In the genomic region with DNA sequence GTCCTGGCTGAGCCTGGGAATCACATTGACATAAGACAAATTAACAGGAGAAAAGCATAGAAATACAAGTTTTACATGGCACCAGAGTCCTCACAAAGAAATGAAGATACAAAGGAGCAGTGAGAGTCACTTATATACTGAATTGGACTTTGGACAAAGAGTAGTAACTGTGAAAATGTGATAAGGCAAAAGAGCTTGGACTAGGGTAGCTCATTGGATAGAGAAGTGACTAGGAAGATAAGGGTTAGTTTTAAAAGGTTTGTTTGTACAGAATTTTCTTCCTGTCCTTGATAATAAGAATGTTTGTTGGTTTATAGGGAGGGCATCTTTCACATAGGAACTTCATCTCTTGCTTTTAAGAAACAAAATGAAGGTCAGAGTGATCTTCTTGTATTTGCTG, we compare ENCODE assay signal across 26 cellular contexts.
"Had no signal": no experiment of that assay in that cellular context is flagged by ENCODE, and none has a peak within 500 bp of the region (broad histone marks: within the 10 kb centered on the region; RNA-seq: fewer than 3 reads in every experiment).

No MANE protein-coding gene starts in this region.

- H3K4me3 ChIP-seq: colonic mucosa, esophagus squamous epithelium, heart right ventricle, lower lobe of right lung, ovary, psoas muscle, skin epidermis, thoracic aorta, tibial nerve, upper lobe of left lung had no signal

- H3K27me3 ChIP-seq: colonic mucosa, esophagus squamous epithelium, heart right ventricle, ovary, tibial nerve, upper lobe of left lung had no signal

- H3K4me1 ChIP-seq: colonic mucosa, heart right ventricle, lower lobe of right lung, psoas muscle, tibial nerve had no signal

- H3K36me3 ChIP-seq: colonic mucosa, esophagus squamous epithelium, heart right ventricle, lower lobe of right lung, ovary, thoracic aorta, tibial nerve, upper lobe of left lung had no signal

- ATAC-seq: heart right ventricle; left ventricle myocardium superior; lower lobe of right lung; natural killer cell; psoas muscle; right cardiac atrium; stimulated activated naive B cell treated with anti-CD40 and anti-IgM and Interleukin-4, amounts not matched to agents 10 μg/mL and 1 μg/mL and 100 μg/mL, for 72 hours had no signal

- H3K9me3 ChIP-seq: colonic mucosa, esophagus squamous epithelium, heart right ventricle, lower lobe of right lung, ovary, psoas muscle, thoracic aorta, tibial nerve, upper lobe of left lung had no signal

- H3K27ac ChIP-seq: colonic mucosa, esophagus squamous epithelium, heart right ventricle, lower lobe of right lung, ovary, psoas muscle, skin epidermis, thoracic aorta, tibial nerve, upper lobe of left lung had no signal

- DNase-seq: colonic mucosa; effector CD8-positive, alpha-beta T cell; endodermal cell; esophagus squamous epithelium; foreskin melanocyte; glutamatergic neuron; heart right ventricle; hypothalamus; immature natural killer cell; islet precursor cell; left ventricle myocardium superior; lower lobe of right lung; natural killer cell; occipital lobe; ovary; posterior cingulate gyrus; psoas muscle; right cardiac atrium; stimulated activated CD4-positive, alpha-beta T cell treated with anti-CD3 and anti-CD28 coated beads, Interleukin-15, amount 100 ng/mL, for 24 hours; stimulated activated CD4-positive, alpha-beta T cell treated with anti-CD3 and anti-CD28 coated beads, Interleukin-2, amount 100 ng/mL, for 48 hours; stimulated activated naive B cell treated with anti-CD40 and anti-IgM and Interleukin-4, amounts not matched to agents 10 μg/mL and 1 μg/mL and 100 μg/mL, for 72 hours; upper lobe of left lung had no signal

- FAIRE-seq: urothelium cell line had no signal
